35 cellular contexts compared by ENCODE assay signal in genomic region chr9:124662561-124662960, GRCh38.
DNase-seq lines count a peak whose midpoint lies in the region; ATAC-seq and TF ChIP-seq lines count a peak whose summit lies in the region.
"Had no signal": no experiment of that assay in that cellular context is flagged by ENCODE, and none has a peak within 500 bp of the region (broad histone marks: within the 10 kb centered on the region; RNA-seq: fewer than 3 reads in every experiment).

No MANE protein-coding gene starts in this region.

- H3K27me3 ChIP-seq in DOHH2 (ENCODE audit: control insufficient read depth, low read length) = no peaks in the 10 kb centered on the region
- H3K27me3 ChIP-seq in RWPE2 (ENCODE audit: insufficient read depth, poor library complexity, severe bottlenecking) = no peaks in the 10 kb centered on the region
- no peaks in the 10 kb centered on the region for H3K27me3 ChIP-seq in trophoblast cell (ENCODE audit: insufficient read depth, low read length)
- H3K27me3 ChIP-seq in mesendoderm (ENCODE audit: insufficient read depth, low read length, poor library complexity) = no peaks in the 10 kb centered on the region
- H3K27me3 ChIP-seq in tibial nerve = no peaks in the 10 kb centered on the region
- H3K27me3 ChIP-seq: adrenal gland, body of pancreas, dorsolateral prefrontal cortex, neutrophil, thyroid gland had no signal

- H3K9me3 Mint-ChIP-seq in immature natural killer cell = no peaks in the 10 kb centered on the region
- H3K9me3 Mint-ChIP-seq: activated CD8-positive, alpha-beta T cell treated with anti-CD3 and anti-CD28 coated beads for 36 hours; activated naive CD4-positive, alpha-beta T cell treated with anti-CD3 and anti-CD28 coated beads, Interleukin-2, amount 10 ng/mL, durations not matched to agents 7 days and 5 days; activated T-helper 17 cell treated with anti-CD3 and anti-CD28 coated beads, Interleukin-2, amount 50 U/mL, for 72 hours had no signal

- H3K36me3 ChIP-seq in DOHH2 (ENCODE audit: control insufficient read depth, low read length) = peaks cover 33% of the 10 kb centered on the region
- peaks cover 6% of the 10 kb centered on the region; the same call in 1 of the 2 replicates for H3K36me3 ChIP-seq in RWPE2 (ENCODE audit: low read depth)
- peaks cover 0 to 4% of the 10 kb centered on the region in 2 experiments for H3K36me3 ChIP-seq in trophoblast cell (ENCODE audit: control insufficient read depth in 1 of 2, insufficient read depth in 2 of 2, low read length in 2 of 2)
- H3K36me3 ChIP-seq in mesendoderm (ENCODE audit: control insufficient read depth, insufficient read depth, low read length) = no peaks in the 10 kb centered on the region
- H3K36me3 ChIP-seq in tibial nerve = no peaks in the 10 kb centered on the region
- H3K36me3 ChIP-seq: adrenal gland, neutrophil, prostate gland, thyroid gland had no signal

- H3K4ac ChIP-seq in trophoblast cell (ENCODE audit: low read depth, low read length) (peak overlapping the region; percentile 70), mesendoderm (ENCODE audit: low read depth, low read length) (no peak overlapping the region)

- H4K12ac ChIP-seq in trophoblast cell (ENCODE audit: low read depth, low read length) = no peak overlapping the region

- no peak overlapping the region for H3K18ac ChIP-seq in trophoblast cell (ENCODE audit: low read length)
- H3K18ac ChIP-seq in mesendoderm (ENCODE audit: low read length) = no peak overlapping the region

- no peak overlapping the region for H2BK12ac ChIP-seq in trophoblast cell (ENCODE audit: low read length)

- H3K9ac ChIP-seq in trophoblast cell (ENCODE audit: low read length) (no peak overlapping the region), mesendoderm (ENCODE audit: low read length) (no peak overlapping the region)

- H4K8ac ChIP-seq in trophoblast cell (ENCODE audit: low read depth, low read length) = no peak overlapping the region
- no peak overlapping the region for H4K8ac ChIP-seq in mesendoderm (ENCODE audit: low read depth, low read length)

- H3F3A ChIP-seq in DOHH2 (ENCODE audit: control insufficient read depth, insufficient read depth) = peaks cover 5% of the 10 kb centered on the region; the same call in 1 of the 2 replicates

- ATAC-seq in RWPE2 (ENCODE audit: low read depth) = no peak
- ATAC-seq: activated CD4-positive, alpha-beta T cell treated with anti-CD3 and anti-CD28 coated beads for 36 hours; activated CD8-positive, alpha-beta T cell treated with anti-CD3 and anti-CD28 coated beads for 36 hours; activated T-helper 17 cell treated with anti-CD3 and anti-CD28 coated beads, Interleukin-2, amount 50 U/mL, for 72 hours; body of pancreas; mucosa of descending colon; sciatic nerve had no signal

- peaks cover 2 to 20% (median 9%) of the 10 kb centered on the region in 3 donors for H3K27me3 Mint-ChIP-seq in immature natural killer cell (ENCODE audit: low read depth in 3 of 3)

- H3K4me3 ChIP-seq in DOHH2 (ENCODE audit: low read length) (peak overlapping the region; percentile 26), RWPE2 (ENCODE audit: severe bottlenecking) (no peak overlapping the region), trophoblast cell (ENCODE audit: low read depth, low read length) (no peak overlapping the region), mesendoderm (ENCODE audit: low read length) (no peak overlapping the region), tibial nerve (no peak overlapping the region)
- H3K4me3 ChIP-seq: adrenal gland, body of pancreas, lung, mucosa of descending colon, prostate gland, thyroid gland had no signal

- no peak overlapping the region for H2AFZ ChIP-seq in trophoblast cell (ENCODE audit: insufficient read depth, low read length, poor library complexity)

- H3K79me2 ChIP-seq in DOHH2 (ENCODE audit: control insufficient read depth, low read length) (peaks cover 94% of the 10 kb centered on the region), trophoblast cell (ENCODE audit: control insufficient read depth, insufficient read depth, low read length, poor library complexity) (peaks cover 6% of the 10 kb centered on the region), mesendoderm (ENCODE audit: control insufficient read depth, insufficient read depth, low read length) (peaks cover under 1% of the 10 kb centered on the region)

- H3K36me3 Mint-ChIP-seq in immature natural killer cell = peaks cover 0 to 3% (median 0%) of the 10 kb centered on the region in 3 donors
- H3K36me3 Mint-ChIP-seq: activated naive CD4-positive, alpha-beta T cell treated with anti-CD3 and anti-CD28 coated beads, Interleukin-2, amount 10 ng/mL, durations not matched to agents 7 days and 5 days had no signal

- H3K4me1 ChIP-seq in DOHH2 (ENCODE audit: control insufficient read depth, low read length) (peaks cover 32% of the 10 kb centered on the region), RWPE2 (ENCODE audit: insufficient read depth, poor library complexity, severe bottlenecking) (peaks cover 40% of the 10 kb centered on the region), trophoblast cell (ENCODE audit: control insufficient read depth in 1 of 2, insufficient read depth in 2 of 2, low read length in 2 of 2) (peaks cover under 1 to 2% of the 10 kb centered on the region in 2 experiments), mesendoderm (ENCODE audit: control insufficient read depth, low read depth, low read length) (peaks cover 7% of the 10 kb centered on the region), tibial nerve (peaks cover 0 to 35% (median 5%) of the 10 kb centered on the region in 4 donors)
- H3K4me1 ChIP-seq: prostate gland had no signal

- peaks cover 65 to 90% of the 10 kb centered on the region in 2 donors for H3K4me1 Mint-ChIP-seq in immature natural killer cell

- H3K23ac ChIP-seq in trophoblast cell (ENCODE audit: low read length) = no peak overlapping the region
- H3K23ac ChIP-seq in mesendoderm (ENCODE audit: low read length) = no peak overlapping the region

- H3K79me1 ChIP-seq in trophoblast cell (ENCODE audit: low read length) (peaks cover 10% of the 10 kb centered on the region), mesendoderm (ENCODE audit: low read length) (peaks cover under 1% of the 10 kb centered on the region)

- no peak overlapping the region for H2BK15ac ChIP-seq in mesendoderm (replicated peaks; ENCODE audit: low read depth)

- H3K4me2 ChIP-seq in DOHH2 (ENCODE audit: low read length) (peak overlapping the region; percentile 90), trophoblast cell (ENCODE audit: low read length) (no peak overlapping the region), mesendoderm (ENCODE audit: low read length) (no peak overlapping the region)

- H2BK120ac ChIP-seq in trophoblast cell (ENCODE audit: insufficient read depth, low read length, poor library complexity) = no peak overlapping the region
- H2BK120ac ChIP-seq in mesendoderm (ENCODE audit: low read depth, low read length) = no peak overlapping the region

- H3K9me2 ChIP-seq in DOHH2 (replicated peaks; ENCODE audit: control insufficient read depth, low read length) = no peaks in the 10 kb centered on the region

- H2BK5ac ChIP-seq in trophoblast cell (ENCODE audit: low read depth, low read length, poor library complexity) (no peak overlapping the region), mesendoderm (ENCODE audit: low read length) (no peak overlapping the region)

- peaks cover 10% of the 10 kb centered on the region; the same call in 1 of the 2 replicates for H4K20me1 ChIP-seq in DOHH2 (ENCODE audit: control insufficient read depth, insufficient read depth, low read depth, low read length)

- H3K27ac ChIP-seq in DOHH2 (ENCODE audit: low read depth, low read length) (no peak overlapping the region), RWPE2 (ENCODE audit: poor library complexity, severe bottlenecking) (peak overlapping the region; percentile 100), trophoblast cell (ENCODE audit: low read depth, low read length) (no peak overlapping the region), mesendoderm (ENCODE audit: low read depth, low read length) (no peak overlapping the region), tibial nerve (no peak overlapping the region)
- H3K27ac ChIP-seq: adrenal gland, body of pancreas, C4-2B, neutrophil, prostate gland, thyroid gland, VCaP had no signal

- TF ChIP-seq EP300 in tibial nerve (IDR thresholded peaks at IDR 0.05) = no peak

- H4K91ac ChIP-seq in trophoblast cell (ENCODE audit: low read depth, low read length) = no peak overlapping the region

- TF ChIP-seq CTCF in DOHH2 (IDR thresholded peaks at IDR 0.05; ENCODE audit: low read depth, low read length, poor library complexity, severe bottlenecking) (no peak), RWPE2 (IDR thresholded peaks at IDR 0.05; ENCODE audit: poor library complexity, severe bottlenecking) (no peak), tibial nerve (IDR thresholded peaks at IDR 0.05) (no peak)

- H2AK5ac ChIP-seq in trophoblast cell (ENCODE audit: low read length) = no peak overlapping the region
- no peak overlapping the region for H2AK5ac ChIP-seq in mesendoderm (ENCODE audit: low read length)

- peak overlapping the region; percentile 50 to 87 (median 82) for H3K4me3 Mint-ChIP-seq in immature natural killer cell
- H3K4me3 Mint-ChIP-seq: activated CD4-positive, alpha-beta T cell treated with anti-CD3 and anti-CD28 coated beads for 36 hours; activated CD8-positive, alpha-beta T cell treated with anti-CD3 and anti-CD28 coated beads for 36 hours; activated naive CD4-positive, alpha-beta T cell treated with anti-CD3 and anti-CD28 coated beads, Interleukin-2, amount 10 ng/mL, durations not matched to agents 7 days and 5 days; activated T-helper 17 cell treated with anti-CD3 and anti-CD28 coated beads, Interleukin-2, amount 50 U/mL, for 72 hours had no signal

- no CpG with 5 or more reads among the region's 2 CpGs for WGBS in trophoblast cell (ENCODE audit: extremely low coverage, insufficient coverage, insufficient read length)
- WGBS in mesendoderm (ENCODE audit: extremely low coverage, insufficient coverage, low lambda C conversion rate) = no CpG with 5 or more reads among the region's 2 CpGs
- WGBS in tibial nerve, 2 donors = 54 to 70% methylated on average over 2 of the region's 2 CpGs

- no peak overlapping the region for H3K14ac ChIP-seq in trophoblast cell (ENCODE audit: low read length)

- H3K56ac ChIP-seq in mesendoderm (ENCODE audit: low read length) = no peak overlapping the region

- no peak overlapping the region for H4K5ac ChIP-seq in mesendoderm (ENCODE audit: low read length)

- H3K27ac Mint-ChIP-seq in immature natural killer cell = peak overlapping the region; percentile 37 to 88 (median 71)
- H3K27ac Mint-ChIP-seq: activated CD4-positive, alpha-beta T cell treated with anti-CD3 and anti-CD28 coated beads for 36 hours; activated CD8-positive, alpha-beta T cell treated with anti-CD3 and anti-CD28 coated beads for 36 hours; activated naive CD4-positive, alpha-beta T cell treated with anti-CD3 and anti-CD28 coated beads, Interleukin-2, amount 10 ng/mL, durations not matched to agents 7 days and 5 days; activated T-helper 17 cell treated with anti-CD3 and anti-CD28 coated beads, Interleukin-2, amount 50 U/mL, for 72 hours had no signal

- no peaks in the 10 kb centered on the region for H3K9me3 ChIP-seq in DOHH2 (ENCODE audit: control insufficient read depth, insufficient read depth, low read length)
- no peaks in the 10 kb centered on the region for H3K9me3 ChIP-seq in RWPE2 (ENCODE audit: severe bottlenecking)
- no peaks in the 10 kb centered on the region for H3K9me3 ChIP-seq in trophoblast cell (ENCODE audit: insufficient read depth, low read depth, low read length)
- H3K9me3 ChIP-seq in tibial nerve = no peaks in the 10 kb centered on the region
- H3K9me3 ChIP-seq: adrenal gland, body of pancreas, mucosa of descending colon, neutrophil, prostate gland, thyroid gland had no signal

- intact Hi-C loops in posterior cingulate gyrus (cut with DNase I) = loop anchor here (5.0 kb wide), 1 partner anchor 50 kb away; no protein-coding TSS in a partner anchor

- DNase-seq in RWPE2 (ENCODE audit: low spot score) (no peak), immature natural killer cell (no peak), trophoblast cell (no peak), mesendoderm (no peak), NCI-H2196 treated with DMSO at 0.1 percent for 48 hours (lab: John Stamatoyannopoulos, UW; ENCODE audit: unreplicated experiment) (no peak), tibial nerve (ENCODE audit: low spot score in 2 of 2) (no peak), posterior cingulate gyrus (no peak)
- DNase-seq: activated CD4-positive, alpha-beta T cell treated with anti-CD3 and anti-CD28 coated beads for 36 hours; activated CD8-positive, alpha-beta T cell treated with anti-CD3 and anti-CD28 coated beads for 36 hours; activated naive CD4-positive, alpha-beta T cell treated with anti-CD3 and anti-CD28 coated beads, Interleukin-2, amount 10 ng/mL, durations not matched to agents 7 days and 5 days; adrenal gland; body of pancreas; EL; GOT3; KG1; MM.1S; mucosa of descending colon; NCI-H1105 treated with DMSO at 0.1 percent for 48 hours; NCI-H2029; NCI-H2227 treated with DMSO at 0.1 percent for 48 hours; NCI-H526 treated with DMSO at 0.1 percent for 48 hours; NK-92 treated with Interleukin-12 subunit alpha and Interleukin-12 subunit beta, amount 100 ng/mL, for 24 hours; SIG-M5; stimulated activated CD4-positive, alpha-beta T cell treated with anti-CD3 and anti-CD28 coated beads, Interleukin-4, amount 100 ng/mL, for 24 hours; T1000; thyroid gland had no signal

- TF ChIP-seq POLR2A in tibial nerve (IDR thresholded peaks at IDR 0.05) = no peak
